Comparison of ENCODE assay signal across 15 cellular contexts in genomic region chr16:75080205-75081029, GRCh38. TPM values are rescaled to one million over a fixed set of nuclear protein-coding genes. Genes with fewer than 3 reads are reported as not detected.
DNase-seq lines count a peak whose midpoint lies in the region; ATAC-seq and TF ChIP-seq lines count a peak whose summit lies in the region.
"Had no signal": no experiment of that assay in that cellular context is flagged by ENCODE, and none has a peak within 500 bp of the region (broad histone marks: within the 10 kb centered on the region; RNA-seq: fewer than 3 reads in every experiment).

No MANE protein-coding gene starts in this region.

- in situ Hi-C loops in brain microvascular endothelial cell (cut with HindIII; ENCODE audit: low pct_ligation_motif_present, low sequenced_read_pairs): no loop called here

- peak overlapping the region; percentile 23 for H3K9ac ChIP-seq in Loucy (ENCODE audit: low read depth, low read length, poor library complexity, severe bottlenecking)

- 92 to 98% methylated on average over 8 of the region's 8 CpGs for WGBS in upper lobe of left lung, 2 donors

- peaks cover 94% of the 10 kb centered on the region for H3K79me2 ChIP-seq in Loucy (ENCODE audit: insufficient read depth, low read length)

- H3F3A ChIP-seq in Loucy (ENCODE audit: low read depth): peaks cover 15% of the 10 kb centered on the region

- H3K4me3 ChIP-seq in Loucy (ENCODE audit: low read length, poor library complexity, severe bottlenecking) (no peak overlapping the region), brain microvascular endothelial cell (ENCODE audit: low read depth, low read length) (no peak overlapping the region), upper lobe of left lung (no peak overlapping the region)

- H3K9me3 ChIP-seq in Loucy (ENCODE audit: insufficient read depth, low read depth, low read length): no peaks in the 10 kb centered on the region
- H3K9me3 ChIP-seq in upper lobe of left lung: no peaks in the 10 kb centered on the region

- H3K4me2 ChIP-seq in Loucy (ENCODE audit: low read depth, low read length, poor library complexity, severe bottlenecking): peak overlapping the region; percentile 4

- no peak for ATAC-seq in upper lobe of left lung (ENCODE audit: low FRiP score in 2 of 2)
- ATAC-seq: HCT116, T-cell had no signal

- H3K4me1 ChIP-seq in Loucy (ENCODE audit: insufficient read depth, low read length, poor library complexity, severe bottlenecking) (peaks cover 89% of the 10 kb centered on the region), upper lobe of left lung (peaks cover 6 to 22% (median 12%) of the 10 kb centered on the region in 4 donors)

- H4K20me1 ChIP-seq in Loucy (ENCODE audit: insufficient read depth, low read length, poor library complexity, severe bottlenecking): peaks cover 46% of the 10 kb centered on the region

- H3K27ac ChIP-seq in brain microvascular endothelial cell: peak overlapping the region; percentile 13
- no peak overlapping the region for H3K27ac ChIP-seq in upper lobe of left lung

- TF ChIP-seq EP300 in upper lobe of left lung (IDR thresholded peaks at IDR 0.05): no peak

- peak; percentile 68 for DNase-seq in EH (ENCODE audit: low read depth)
- DNase-seq in brain microvascular endothelial cell: peak; percentile 76
- DNase-seq in kidney tubule cell (ENCODE audit: low spot score): peak; percentile 42
- DNase-seq in upper lobe of left lung: no peak
- DNase-seq in NCI-H146 (lab: John Stamatoyannopoulos, UW): no peak
- DNase-seq in NOMO-1 treated with DMSO at 0.1 percent for 48 hours (lab: John Stamatoyannopoulos, UW; ENCODE audit: unreplicated experiment): no peak
- DNase-seq in activated CD4-positive, alpha-beta T cell treated with anti-CD3 and anti-CD28 coated beads, Interleukin-2, amount 50 U/mL, for 1 hour: no peak
- DNase-seq: activated CD8-positive, alpha-beta memory T cell treated with anti-CD3 and anti-CD28 coated beads for 24 hours; amygdala; Calu3; NCI-H1436 treated with DMSO at 0.1 percent for 48 hours; NK-92 treated with Interleukin-12 subunit alpha and Interleukin-12 subunit beta, amount 100 ng/mL, for 24 hours; T-cell had no signal

- no peak for TF ChIP-seq POLR2A in upper lobe of left lung (IDR thresholded peaks at IDR 0.05)

- H3K27me3 ChIP-seq in Loucy (ENCODE audit: insufficient read depth, low read length, poor library complexity, severe bottlenecking): no peaks in the 10 kb centered on the region
- no peaks in the 10 kb centered on the region for H3K27me3 ChIP-seq in brain microvascular endothelial cell (replicated peaks)
- no peaks in the 10 kb centered on the region for H3K27me3 ChIP-seq in upper lobe of left lung

- no peak overlapping the region for H2AFZ ChIP-seq in Loucy (ENCODE audit: low read length)

- no peak for TF ChIP-seq CTCF in Loucy (conservative IDR thresholded peaks at IDR 0.05; ENCODE audit: low read length)
- TF ChIP-seq CTCF in brain microvascular endothelial cell (IDR thresholded peaks at IDR 0.05; ENCODE audit: low read depth, low read length, missing control alignments): no peak
- no peak for TF ChIP-seq CTCF in upper lobe of left lung (IDR thresholded peaks at IDR 0.05)

- H3K36me3 ChIP-seq in Loucy (ENCODE audit: insufficient read depth, low read length): peaks cover 38% of the 10 kb centered on the region
- H3K36me3 ChIP-seq in brain microvascular endothelial cell (replicated peaks): peaks cover 3% of the 10 kb centered on the region
- H3K36me3 ChIP-seq in upper lobe of left lung: no peaks in the 10 kb centered on the region

- H3K9me2 ChIP-seq in Loucy (replicated peaks; ENCODE audit: low read depth, low read length): no peaks in the 10 kb centered on the region

RNA-seq across cellular contexts. Expression of gene LDHD, which starts 36.2 kb away (rescaled TPM):
- 10 to 100 TPM in 5 of 6 donors, 1 to 10 TPM in 1; 7.8 to 35.6 (median 16.8) TPM for total RNA-seq in upper lobe of left lung

Comparison
In these comparisons a context has a peak if more than half of its experiments do, and no peak if none do; other contexts are left out.
1. DNase-seq: peak in EH (single experiment), brain microvascular endothelial cell (single experiment) and kidney tubule cell (single experiment); none in upper lobe of left lung (0 of 2), NCI-H146 (single experiment), NOMO-1 treated with DMSO at 0.1 percent for 48 hours (single experiment) and activated CD4-positive, alpha-beta T cell treated with anti-CD3 and anti-CD28 coated beads, Interleukin-2, amount 50 U/mL, for 1 hour (single experiment).